Comparison of ENCODE assay signal across 9 cellular contexts in the genomic region with DNA sequence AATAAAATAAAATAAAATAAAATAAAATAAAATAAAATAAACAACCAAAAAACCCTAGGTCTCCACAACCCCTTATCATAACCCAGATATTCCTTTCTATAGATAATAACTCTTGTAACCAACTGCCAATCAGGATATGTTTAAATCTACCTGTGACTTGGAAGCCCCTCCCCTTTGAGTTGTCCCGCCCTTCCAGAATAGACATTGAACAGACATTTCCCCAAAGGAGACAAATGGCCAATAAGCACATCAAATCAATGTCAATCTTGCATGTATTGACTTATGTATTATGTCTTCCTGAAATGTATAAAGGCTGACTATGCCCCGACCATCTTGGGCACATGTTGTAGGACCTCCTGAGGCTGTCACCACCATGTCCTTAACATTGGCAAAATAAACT. TPM values are rescaled to one million over a fixed set of nuclear protein-coding genes. Genes with fewer than 3 reads are reported as not detected.
DNase-seq lines count a peak whose midpoint lies in the region; TF ChIP-seq lines count a peak whose summit lies in the region.
"Had no signal": no experiment of that assay in that cellular context is flagged by ENCODE, and none has a peak within 500 bp of the region (broad histone marks: within the 10 kb centered on the region; RNA-seq: fewer than 3 reads in every experiment).

No MANE protein-coding gene starts in this region.

- peak overlapping the region; percentile 77 for H2AFZ ChIP-seq in ACC112 (ENCODE audit: low read length, unreplicated experiment)

- peak overlapping the region; percentile 96 for H3K27ac ChIP-seq in ACC112 (ENCODE audit: low read depth, low read length)
- H3K27ac ChIP-seq in HEK293 (ENCODE audit: extremely low read depth, low read depth, low read length): peak overlapping the region; percentile 72
- no peak overlapping the region for H3K27ac ChIP-seq in thymus (ENCODE audit: low read depth)

- H3K36me3 Mint-ChIP-seq in activated T-helper 1 cell treated with anti-CD3 and anti-CD28 coated beads, Interleukin-12 subunit alpha, Interleukin-12 subunit beta, Interleukin-2, Interleukin-4 antibody, amounts not matched to agents 30 ng/mL and 10 ng/mL and 1 ng/mL, durations not matched to agents 14 hours and 24 hours and 36 hours (ENCODE audit: low read depth): peaks cover 11% of the 10 kb centered on the region

- peak overlapping the region; percentile 88 for H3K4me3 ChIP-seq in ACC112 (ENCODE audit: low read depth, low read length)
- peak overlapping the region; percentile 80 for H3K4me3 ChIP-seq in HEK293 (ENCODE audit: low read depth, low read length)
- H3K4me3 ChIP-seq in thymus (ENCODE audit: low read length): peak overlapping the region; percentile 65

- H3K4me1 Mint-ChIP-seq in activated T-helper 1 cell treated with anti-CD3 and anti-CD28 coated beads, Interleukin-12 subunit alpha, Interleukin-12 subunit beta, Interleukin-2, Interleukin-4 antibody, amounts not matched to agents 30 ng/mL and 10 ng/mL and 1 ng/mL, durations not matched to agents 14 hours and 24 hours and 36 hours (ENCODE audit: low read depth): peaks cover 44% of the 10 kb centered on the region

- POLR2A ChIA-PET in HEK293 (lab: Yijun Ruan, JAX): interaction anchor here (1.0 to 2.5 kb wide), 14 partner anchors 11 to 519 kb away, joined by 3 to 57 read pairs (median 8); a partner anchor contains a TSS

- peaks cover 42% of the 10 kb centered on the region for H3K79me2 ChIP-seq in ACC112 (ENCODE audit: control insufficient read depth, insufficient read depth, low read length, unreplicated experiment)

- WGBS in thymus: 71% methylated on average over 2 of the region's 2 CpGs

- no peak for DNase-seq in activated T-helper 1 cell treated with anti-CD3 and anti-CD28 coated beads, Interleukin-12 subunit alpha, Interleukin-12 subunit beta, Interleukin-2, Interleukin-4 antibody, amounts not matched to agents 30 ng/mL and 10 ng/mL and 1 ng/mL, durations not matched to agents 14 hours and 24 hours and 36 hours (ENCODE audit: low spot score)
- DNase-seq in islet precursor cell (peak; percentile 51), HK-2 (ENCODE audit: unreplicated experiment) (no peak), iPS-NIHi7 (ENCODE audit: extremely low spot score) (no peak)
- DNase-seq in activated CD8-positive, alpha-beta memory T cell treated with anti-CD3 and anti-CD28 coated beads, Interleukin-2, amount 50 U/mL, for 4 hours: no peak

- peaks cover 18% of the 10 kb centered on the region; the same call in 1 of the 2 replicates for H3K36me3 ChIP-seq in ACC112 (ENCODE audit: insufficient read depth, low read length)
- H3K36me3 ChIP-seq in HEK293 (ENCODE audit: control insufficient read depth in 2 of 2, insufficient read depth in 1 of 2, low read length in 2 of 2): peaks cover 18 to 27% of the 10 kb centered on the region in 2 experiments; a peak in 2 of 3 replicates
- peaks cover 22% of the 10 kb centered on the region for H3K36me3 ChIP-seq in thymus (ENCODE audit: control insufficient read depth, insufficient read depth)

- no peak for TF ChIP-seq CTCF in HEK293 (tag by site-specific recombination; IDR thresholded peaks at IDR 0.05)

- CTCF ChIA-PET in HEK293 (lab: Yijun Ruan, JAX): interaction anchor here (3.9 kb wide), 1 partner anchor 14 kb away, joined by 33 read pairs; a partner anchor contains a TSS

- H3K4me1 ChIP-seq in ACC112 (ENCODE audit: control insufficient read depth, insufficient read depth, low read length, unreplicated experiment): peaks cover 11% of the 10 kb centered on the region
- H3K4me1 ChIP-seq in HEK293 (ENCODE audit: control insufficient read depth, insufficient read depth, low read length): peaks cover 8% of the 10 kb centered on the region
- peaks cover 7% of the 10 kb centered on the region for H3K4me1 ChIP-seq in thymus (ENCODE audit: control insufficient read depth, insufficient read depth, low read length)

- H3K27me3 Mint-ChIP-seq in activated T-helper 1 cell treated with anti-CD3 and anti-CD28 coated beads, Interleukin-12 subunit alpha, Interleukin-12 subunit beta, Interleukin-2, Interleukin-4 antibody, amounts not matched to agents 30 ng/mL and 10 ng/mL and 1 ng/mL, durations not matched to agents 14 hours and 24 hours and 36 hours (ENCODE audit: insufficient read depth): no peaks in the 10 kb centered on the region

- H3K27ac Mint-ChIP-seq in activated T-helper 1 cell treated with anti-CD3 and anti-CD28 coated beads, Interleukin-12 subunit alpha, Interleukin-12 subunit beta, Interleukin-2, Interleukin-4 antibody, amounts not matched to agents 30 ng/mL and 10 ng/mL and 1 ng/mL, durations not matched to agents 14 hours and 24 hours and 36 hours: peak overlapping the region; percentile 99

- intact Hi-C loops in activated T-helper 1 cell treated with anti-CD3 and anti-CD28 coated beads, Interleukin-12 subunit alpha, Interleukin-12 subunit beta, Interleukin-2, Interleukin-4 antibody, amounts not matched to agents 30 ng/mL and 10 ng/mL and 1 ng/mL, durations not matched to agents 14 hours and 24 hours and 36 hours (cut with micrococcal nuclease): loop anchor here (1.0 to 5.0 kb wide), 4 partner anchors 14 to 519 kb away; a partner anchor contains a TSS

- H3K27me3 ChIP-seq in ACC112 (ENCODE audit: insufficient read depth, low read length): no peaks in the 10 kb centered on the region
- H3K27me3 ChIP-seq in thymus (ENCODE audit: control insufficient read depth, insufficient read depth): no peaks in the 10 kb centered on the region

- H3K9me3 Mint-ChIP-seq in activated T-helper 1 cell treated with anti-CD3 and anti-CD28 coated beads, Interleukin-12 subunit alpha, Interleukin-12 subunit beta, Interleukin-2, Interleukin-4 antibody, amounts not matched to agents 30 ng/mL and 10 ng/mL and 1 ng/mL, durations not matched to agents 14 hours and 24 hours and 36 hours: no peaks in the 10 kb centered on the region

- peak overlapping the region; percentile 98 for H3K4me3 Mint-ChIP-seq in activated T-helper 1 cell treated with anti-CD3 and anti-CD28 coated beads, Interleukin-12 subunit alpha, Interleukin-12 subunit beta, Interleukin-2, Interleukin-4 antibody, amounts not matched to agents 30 ng/mL and 10 ng/mL and 1 ng/mL, durations not matched to agents 14 hours and 24 hours and 36 hours

- no peaks in the 10 kb centered on the region for H3K9me3 ChIP-seq in HEK293 (ENCODE audit: control insufficient read depth, insufficient read depth, low read depth, low read length)
- no peaks in the 10 kb centered on the region for H3K9me3 ChIP-seq in thymus (ENCODE audit: control insufficient read depth)

TF ChIP-seq in HEK293, 187 proteins besides CTCF, POLR2A, EP300 and RAD21:
- TF ChIP-seq ZSCAN16 (tag by site-specific recombination; IDR thresholded peaks at IDR 0.05) (no peak), GLI4 (tag by site-specific recombination; IDR thresholded peaks at IDR 0.05) (no peak), SCRT2 (tag by site-specific recombination; IDR thresholded peaks at IDR 0.05) (peak; percentile 42; the same call in 1 of the 2 replicates), ZNF335 (tag by site-specific recombination; conservative IDR thresholded peaks at IDR 0.05) (peak; percentile 56), SP2 (tag by site-specific recombination; IDR thresholded peaks at IDR 0.05) (peak; percentile 72), TRIM28 (IDR thresholded peaks at IDR 0.05; ENCODE audit: borderline replicate concordance, low read length) (no peak), ZNF776 (tag by site-specific recombination; IDR thresholded peaks at IDR 0.05; ENCODE audit: borderline replicate concordance) (no peak)
- TF ChIP-seq, protein P1, sequence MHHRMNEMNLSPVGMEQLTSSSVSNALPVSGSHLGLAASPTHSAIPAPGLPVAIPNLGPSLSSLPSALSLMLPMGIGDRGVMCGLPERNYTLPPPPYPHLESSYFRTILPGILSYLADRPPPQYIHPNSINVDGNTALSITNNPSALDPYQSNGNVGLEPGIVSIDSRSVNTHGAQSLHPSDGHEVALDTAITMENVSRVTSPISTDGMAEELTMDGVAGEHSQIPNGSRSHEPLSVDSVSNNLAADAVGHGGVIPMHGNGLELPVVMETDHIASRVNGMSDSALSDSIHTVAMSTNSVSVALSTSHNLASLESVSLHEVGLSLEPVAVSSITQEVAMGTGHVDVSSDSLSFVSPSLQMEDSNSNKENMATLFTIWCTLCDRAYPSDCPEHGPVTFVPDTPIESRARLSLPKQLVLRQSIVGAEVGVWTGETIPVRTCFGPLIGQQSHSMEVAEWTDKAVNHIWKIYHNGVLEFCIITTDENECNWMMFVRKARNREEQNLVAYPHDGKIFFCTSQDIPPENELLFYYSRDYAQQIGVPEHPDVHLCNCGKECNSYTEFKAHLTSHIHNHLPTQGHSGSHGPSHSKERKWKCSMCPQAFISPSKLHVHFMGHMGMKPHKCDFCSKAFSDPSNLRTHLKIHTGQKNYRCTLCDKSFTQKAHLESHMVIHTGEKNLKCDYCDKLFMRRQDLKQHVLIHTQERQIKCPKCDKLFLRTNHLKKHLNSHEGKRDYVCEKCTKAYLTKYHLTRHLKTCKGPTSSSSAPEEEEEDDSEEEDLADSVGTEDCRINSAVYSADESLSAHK (tag by site-specific recombination; IDR thresholded peaks at IDR 0.05): no peak
TF ChIP-seq in HEK293: peak in this region for 3.

RNA-seq across cellular contexts. Expression of a gene that starts 1.5 kb away (rescaled TPM):
- 17.2 and 20.7 TPM in 2 replicates for total RNA-seq in activated T-helper 1 cell treated with anti-CD3 and anti-CD28 coated beads, Interleukin-12 subunit alpha, Interleukin-12 subunit beta, Interleukin-2, Interleukin-4 antibody, amounts not matched to agents 30 ng/mL and 10 ng/mL and 1 ng/mL, durations not matched to agents 14 hours and 24 hours and 36 hours
- polyA plus RNA-seq in thymus: 13.7 TPM

RNA-seq across cellular contexts. Expression of a gene that starts 10.2 kb away (rescaled TPM):
- total RNA-seq in activated T-helper 1 cell treated with anti-CD3 and anti-CD28 coated beads, Interleukin-12 subunit alpha, Interleukin-12 subunit beta, Interleukin-2, Interleukin-4 antibody, amounts not matched to agents 30 ng/mL and 10 ng/mL and 1 ng/mL, durations not matched to agents 14 hours and 24 hours and 36 hours: not detected in 2 replicates
- 10.2 TPM for polyA plus RNA-seq in thymus
- total RNA-seq: mononuclear cell had no signal

RNA-seq across cellular contexts. Expression of a gene that starts 14.3 kb away (rescaled TPM):
- total RNA-seq in activated T-helper 1 cell treated with anti-CD3 and anti-CD28 coated beads, Interleukin-12 subunit alpha, Interleukin-12 subunit beta, Interleukin-2, Interleukin-4 antibody, amounts not matched to agents 30 ng/mL and 10 ng/mL and 1 ng/mL, durations not matched to agents 14 hours and 24 hours and 36 hours: 4.3 and 5.6 TPM in 2 replicates
- 6.4 TPM for polyA plus RNA-seq in thymus

RNA-seq across cellular contexts. Expression of a gene that starts 34.2 kb away (rescaled TPM):
- not detected in 2 replicates for total RNA-seq in activated T-helper 1 cell treated with anti-CD3 and anti-CD28 coated beads, Interleukin-12 subunit alpha, Interleukin-12 subunit beta, Interleukin-2, Interleukin-4 antibody, amounts not matched to agents 30 ng/mL and 10 ng/mL and 1 ng/mL, durations not matched to agents 14 hours and 24 hours and 36 hours
- 0.98 TPM for polyA plus RNA-seq in thymus
